ENCODE assay signal across 26 cellular contexts in genomic region chr9:762217-762616, GRCh38.
"Had no signal": no experiment of that assay in that cellular context is flagged by ENCODE, and none has a peak within 500 bp of the region (broad histone marks: within the 10 kb centered on the region; RNA-seq: fewer than 3 reads in every experiment).

No MANE protein-coding gene starts in this region.

- H3K27ac Mint-ChIP-seq: activated CD8-positive, alpha-beta memory T cell treated with anti-CD3 and anti-CD28 coated beads, Interleukin-2, amount 10 ng/mL, durations not matched to agents 7 days and 5 days; activated naive CD4-positive, alpha-beta T cell treated with anti-CD3 and anti-CD28 coated beads for 36 hours; activated naive CD8-positive, alpha-beta T cell; T-helper 1 cell treated with Interleukin-12 subunit alpha and Interleukin-12 subunit beta and Interleukin-4 antibody, amounts not matched to agents 30 μg/mL and 1 μg/mL, for 36 hours; WTC11 had no signal

- H3K4me3 ChIP-seq: adrenal gland, breast epithelium, K562, SJSA1 had no signal

- H3K4me3 Mint-ChIP-seq: activated CD8-positive, alpha-beta memory T cell treated with anti-CD3 and anti-CD28 coated beads, Interleukin-2, amount 10 ng/mL, durations not matched to agents 7 days and 5 days; activated naive CD4-positive, alpha-beta T cell treated with anti-CD3 and anti-CD28 coated beads for 36 hours; activated naive CD8-positive, alpha-beta T cell; activated T-cell treated with anti-CD3 and anti-CD28 coated beads, Interleukin-2, amount 50 U/mL, for 4 hours; T-helper 1 cell treated with Interleukin-12 subunit alpha and Interleukin-12 subunit beta and Interleukin-4 antibody, amounts not matched to agents 30 μg/mL and 1 μg/mL, for 36 hours; WTC11 had no signal

- H3K9me3 Mint-ChIP-seq: activated naive CD4-positive, alpha-beta T cell treated with anti-CD3 and anti-CD28 coated beads for 36 hours; activated T-cell treated with anti-CD3 and anti-CD28 coated beads, Interleukin-2, amount 50 U/mL, for 4 hours; T-helper 1 cell treated with Interleukin-12 subunit alpha and Interleukin-12 subunit beta and Interleukin-4 antibody, amounts not matched to agents 30 μg/mL and 1 μg/mL, for 36 hours had no signal

- ATAC-seq: activated CD8-positive, alpha-beta memory T cell treated with anti-CD3 and anti-CD28 coated beads, Interleukin-2, amount 10 ng/mL, durations not matched to agents 7 days and 5 days; activated T-cell treated with anti-CD3 and anti-CD28 coated beads, Interleukin-2, amount 50 U/mL, for 4 hours; K562; PC-3; SK-N-SH treated with all-trans-retinoic acid at 6 μM for 48 hours; WTC11 had no signal

- DNase-seq: activated CD4-positive, alpha-beta T cell treated with anti-CD3 and anti-CD28 coated beads for 48 hours; activated CD4-positive, alpha-beta T cell treated with anti-CD3 and anti-CD28 coated beads, Interleukin-2, amount 50 U/mL, for 4 hours; activated CD4-positive, CD25-positive, alpha-beta regulatory T cell treated with anti-CD3 and anti-CD28 coated beads, Interleukin-2, amount 50 U/mL, for 72 hours; activated CD8-positive, alpha-beta memory T cell treated with anti-CD3 and anti-CD28 coated beads, Interleukin-2, amount 10 ng/mL, durations not matched to agents 7 days and 5 days; activated gamma-delta T cell; activated naive CD4-positive, alpha-beta T cell treated with anti-CD3 and anti-CD28 coated beads for 36 hours; activated T-cell treated with anti-CD3 and anti-CD28 coated beads, Interleukin-2, amount 50 U/mL, for 4 hours; Karpas-422; MM.1S; NCI-H146; NCI-H1930; NCI-H2171; NCI-H226; NCI-H526 treated with DMSO at 0.1 percent for 48 hours; NCI-H82; PC-3; SHP77; SW 1271 had no signal
